ENCODE assay signal across 8 cellular contexts in genomic region chr18:30280861-30281470, GRCh38.
DNase-seq lines count a peak whose midpoint lies in the region; ATAC-seq, FAIRE-seq and TF ChIP-seq lines count a peak whose summit lies in the region.

No MANE protein-coding gene starts in this region.

- 13% methylated on average over 5 of the region's 5 CpGs for WGBS in GM12878 (ENCODE audit: insufficient coverage, insufficient replicate concordance, low lambda C conversion rate, missing lambda C conversion rate)

- H3K27me3 ChIP-seq in GM12878 (replicated peaks in 1 of 2; ENCODE audit: control insufficient read depth in 2 of 2, insufficient read depth in 2 of 2, low read length in 1 of 2) (no peaks in the 10 kb centered on the region), lower lobe of right lung (ENCODE audit: low read depth) (no peaks in the 10 kb centered on the region)

- SMC1A ChIA-PET in GM12878 (lab: Charles Lee; ENCODE audit: uncharacterized antibody, unreplicated experiment) = interaction anchor here (0.6 to 4.6 kb wide), 11 partner anchors 9 to 651 kb away, joined by 3 to 37 read pairs (median 4); no protein-coding TSS in a partner anchor

- no peaks in the 10 kb centered on the region for H4K20me1 ChIP-seq in GM12878 (ENCODE audit: control insufficient read depth, insufficient read depth)

- H3K4me1 ChIP-seq in GM12878 (ENCODE audit: control insufficient read depth, insufficient read depth, low read length) (no peaks in the 10 kb centered on the region), lower lobe of right lung (no peaks in the 10 kb centered on the region)

- no TSS peak for BruUV-seq in GM12878 (replicated peaks; lab: Mats Ljungman, UMichigan)

- H3K4me3 ChIP-seq in GM12878 = no peak overlapping the region
- H3K4me3 ChIP-seq in lower lobe of right lung = no peak overlapping the region

- in situ Hi-C loops in GM12878 (cut with MboI) = no loop called here

- intact Hi-C loops in GM12878 (cut with micrococcal nuclease; ENCODE audit: unreplicated experiment) (loop anchor here (2.0 kb wide), 1 partner anchor 406 kb away; no protein-coding TSS in a partner anchor), lower lobe of right lung (cut with DNase I) (no loop called here)

- no peak for TF ChIP-seq POLR2A in GM12878 (IDR thresholded peaks at IDR 0.05; ENCODE audit: low read depth, low read length)

- peak; percentile 52 for ATAC-seq in GM21723 (IDR thresholded peaks at IDR 0.05; ENCODE audit: unreplicated experiment)
- ATAC-seq in GM12878 = no peak; the same call in 2 of the 3 replicates
- no peak for ATAC-seq in lower lobe of right lung
- ATAC-seq in GM21367 (IDR thresholded peaks at IDR 0.05; ENCODE audit: unreplicated experiment) = no peak
- ATAC-seq in GM21381 (IDR thresholded peaks at IDR 0.05; ENCODE audit: unreplicated experiment) = no peak

- H2AFZ ChIP-seq in GM12878 (ENCODE audit: control insufficient read depth, low read depth, low read length) = no peak overlapping the region

- H3K9ac ChIP-seq in GM12878 (ENCODE audit: control insufficient read depth, insufficient read depth, low read length) = no peak overlapping the region

- no peak for TF ChIP-seq EP300 in GM12878 (IDR thresholded peaks at IDR 0.05; ENCODE audit: borderline replicate concordance in 1 of 2, control insufficient read depth in 1 of 2, low read depth in 2 of 2, low read length in 2 of 2)

- H3K79me2 ChIP-seq in GM12878 (ENCODE audit: control insufficient read depth, insufficient read depth, low read length) = no peaks in the 10 kb centered on the region

- no peak for FAIRE-seq in GM12878 (lab: Jason Lieb, UNC)

- no peaks in the 10 kb centered on the region for H3K9me3 ChIP-seq in GM12878 (replicated peaks; ENCODE audit: control insufficient read depth, insufficient read depth, low read length)
- H3K9me3 ChIP-seq in lower lobe of right lung = no peaks in the 10 kb centered on the region

- DNase-seq in CD1c-positive myeloid dendritic cell (ENCODE audit: extremely low spot score) = peak; percentile 34
- peak; percentile 44 for DNase-seq in NCI-H2171 treated with DMSO at 0.1 percent for 48 hours (lab: John Stamatoyannopoulos, UW)
- DNase-seq in GM12878 (ENCODE audit: low read depth, low spot score) = no peak
- DNase-seq in lower lobe of right lung = no peak
- DNase-seq in activated CD8-positive, alpha-beta memory T cell treated with anti-CD3 and anti-CD28 coated beads, Interleukin-2, amount 50 U/mL, for 4 hours = no peak

- CTCF ChIA-PET in GM12878 (lab: Yijun Ruan, JAX) = interaction anchor here (0.6 to 7.1 kb wide), 30 partner anchors 11 to 693 kb away, joined by 3 to 74 read pairs (median 4); no protein-coding TSS in a partner anchor

- H3K36me3 ChIP-seq in GM12878 (ENCODE audit: control insufficient read depth in 2 of 2, insufficient read depth in 2 of 2, low read length in 1 of 2) (no peaks in the 10 kb centered on the region), lower lobe of right lung (no peaks in the 10 kb centered on the region)

- RAD21 ChIA-PET in GM12878 (lab: Charles Lee; ENCODE audit: unreplicated experiment) = interaction anchor here (0.8 to 3.7 kb wide), 5 partner anchors 10 to 1318 kb away, joined by 3 to 37 read pairs (median 3); no protein-coding TSS in a partner anchor

- TF ChIP-seq CTCF in GM12878 (IDR thresholded peaks at IDR 0.05 in 2 of 3, conservative IDR thresholded peaks at IDR 0.05 in 1 of 3; ENCODE audit: control insufficient read depth in 2 of 3, extremely low read depth in 1 of 3, insufficient read depth in 1 of 3, low read depth in 3 of 3, low read length in 3 of 3) (peak; percentile 43 to 56 (median 45); a peak in 5 of 6 replicates), lower lobe of right lung (IDR thresholded peaks at IDR 0.05) (peak; percentile 56)

- no peak overlapping the region for H3K4me2 ChIP-seq in GM12878 (ENCODE audit: control insufficient read depth, insufficient read depth)

- H3K27ac ChIP-seq in GM12878 (ENCODE audit: control insufficient read depth, insufficient read depth) (no peak overlapping the region), lower lobe of right lung (no peak overlapping the region)

- peak; percentile 57 for TF ChIP-seq RAD21 in GM12878 (IDR thresholded peaks at IDR 0.05; ENCODE audit: insufficient read depth, low read depth, low read length)

- POLR2A ChIA-PET in GM12878 (lab: Charles Lee) = no interaction called here

TF ChIP-seq in GM12878, 131 proteins besides CTCF, POLR2A, EP300 and RAD21:
- TF ChIP-seq EGR1 (IDR thresholded peaks at IDR 0.05; ENCODE audit: borderline replicate concordance in 1 of 2, low read depth in 2 of 2, low read length in 2 of 2) (no peak), SMC3 (IDR thresholded peaks at IDR 0.05; ENCODE audit: borderline replicate concordance, low read length) (peak; percentile 48; the same call in 1 of the 2 replicates)

Comparison
In these comparisons a context has a peak if more than half of its experiments do, and no peak if none do; other contexts are left out.
1. DNase-seq: peak in CD1c-positive myeloid dendritic cell (single experiment) and NCI-H2171 treated with DMSO at 0.1 percent for 48 hours (single experiment); none in GM12878 (single experiment), lower lobe of right lung (single experiment) and activated CD8-positive, alpha-beta memory T cell treated with anti-CD3 and anti-CD28 coated beads, Interleukin-2, amount 50 U/mL, for 4 hours (single experiment).